1 cellular context compared by ENCODE assay signal in genomic region chr16:763903-764750, GRCh38.
TF ChIP-seq lines count a peak whose summit lies in the region.

No MANE protein-coding gene starts in this region.

TF ChIP-seq in HepG2, 621 proteins besides CTCF, POLR2A, EP300 and RAD21:
- TF ChIP-seq AFF4 (CRISPR knock-in tag; IDR thresholded peaks at IDR 0.05): no peak
- TF ChIP-seq HNRNPL (IDR thresholded peaks at IDR 0.05; ENCODE audit: low read depth, low read length): 0 out of 2 replicates have a peak, but pooled peaks have one; percentile 23
